8 cellular contexts compared by ENCODE assay signal in genomic region chr11:103035656-103036434, GRCh38. TPM values are rescaled to one million over a fixed set of nuclear protein-coding genes. Genes with fewer than 3 reads are reported as not detected.
DNase-seq lines count a peak whose midpoint lies in the region; ATAC-seq, FAIRE-seq and TF ChIP-seq lines count a peak whose summit lies in the region.

No MANE protein-coding gene starts in this region.

- H3K4me3 Mint-ChIP-seq in CD4-positive, alpha-beta memory T cell = peak overlapping the region in 4 of 8 donors; percentile 9 to 43 (median 27)
- H3K4me3 Mint-ChIP-seq in mesothelial cell of epicardium = no peak overlapping the region

- H3K36me3 ChIP-seq in CD4-positive, alpha-beta memory T cell (ENCODE audit: insufficient read depth, low read length) = no peaks in the 10 kb centered on the region

- no peaks in the 10 kb centered on the region for H3K27me3 ChIP-seq in CD4-positive, alpha-beta memory T cell (ENCODE audit: insufficient read depth, low read length)
- H3K27me3 ChIP-seq in dorsolateral prefrontal cortex = peaks cover 0 to 4% (median 0%) of the 10 kb centered on the region in 45 donors

- H3K27ac Mint-ChIP-seq in CD4-positive, alpha-beta memory T cell = peak overlapping the region in 6 of 7 donors; percentile 12 to 81 (median 38)
- H3K27ac Mint-ChIP-seq in mesothelial cell of epicardium = no peak overlapping the region

- H3K4me1 Mint-ChIP-seq in CD4-positive, alpha-beta memory T cell = peaks cover 6 to 8% (median 6%) of the 10 kb centered on the region in 4 donors
- peaks cover 5% of the 10 kb centered on the region for H3K4me1 Mint-ChIP-seq in mesothelial cell of epicardium

- FAIRE-seq in TTC549 (lab: Jason Lieb, UNC) = peak; percentile 86

- H3K9me3 ChIP-seq in CD4-positive, alpha-beta memory T cell (ENCODE audit: control insufficient read depth in 1 of 2, low read length in 2 of 2) = no peaks in the 10 kb centered on the region

- CTCF ChIA-PET in CD4-positive, alpha-beta memory T cell (lab: Charles Lee; ENCODE audit: partially characterized antibody) = interaction anchor here (0.6 to 2.9 kb wide), 10 partner anchors 9 to 76 kb away, joined by 3 to 15 read pairs (median 5); partner anchors contain the start of gene DYNC2H1

- peak; percentile 36 to 74 (median 62) for TF ChIP-seq CTCF in dorsolateral prefrontal cortex (IDR thresholded peaks at IDR 0.05 in 54 of 56, conservative IDR thresholded peaks at IDR 0.05 in 2 of 56; ENCODE audit: low read depth in 1 of 56, partially characterized antibody in 56 of 56)
- peak; percentile 74 for TF ChIP-seq CTCF in mesothelial cell of epicardium (IDR thresholded peaks at IDR 0.05; ENCODE audit: unreplicated experiment)

- H3K27ac ChIP-seq in CD4-positive, alpha-beta memory T cell (ENCODE audit: low read depth, low read length) = no peak overlapping the region
- H3K27ac ChIP-seq in dorsolateral prefrontal cortex = no peak overlapping the region

- H3K9me3 Mint-ChIP-seq in CD4-positive, alpha-beta memory T cell = no peaks in the 10 kb centered on the region
- H3K9me3 Mint-ChIP-seq in mesothelial cell of epicardium = peaks cover 4% of the 10 kb centered on the region

- H3K4me3 ChIP-seq in CD4-positive, alpha-beta memory T cell (ENCODE audit: low read length in 2 of 2) = no peak overlapping the region
- no peak overlapping the region for H3K4me3 ChIP-seq in dorsolateral prefrontal cortex

- intact Hi-C loops in CD4-positive, alpha-beta memory T cell (cut with micrococcal nuclease) = loop anchor here (1.0 to 2.0 kb wide), 3 partner anchors 19 to 73 kb away; partner anchors contain the start of genes DCUN1D5 and DYNC2H1
- intact Hi-C loops in dorsolateral prefrontal cortex (cut with DNase I) = no loop called here

- H3K36me3 Mint-ChIP-seq in CD4-positive, alpha-beta memory T cell = peaks cover 0 to 2% of the 10 kb centered on the region in 2 donors
- H3K36me3 Mint-ChIP-seq in mesothelial cell of epicardium = peaks cover 3% of the 10 kb centered on the region

- peak; percentile 54 to 74 (median 64) for DNase-seq in CD4-positive, alpha-beta memory T cell
- DNase-seq in NCI-H2081 (lab: John Stamatoyannopoulos, UW) = peak; percentile 55 to 72
- no peak for DNase-seq in dorsolateral prefrontal cortex
- no peak for DNase-seq in mesothelial cell of epicardium (ENCODE audit: low spot score in 2 of 2, unreplicated experiment in 2 of 2)
- no peak for DNase-seq in ecto neural progenitor cell (ENCODE audit: low spot score)

- ATAC-seq in GM18870 (IDR thresholded peaks at IDR 0.05; ENCODE audit: unreplicated experiment) (peak; percentile 97), HG03045 (IDR thresholded peaks at IDR 0.05; ENCODE audit: unreplicated experiment) (peak; percentile 97)

- peaks cover 0 to 2% of the 10 kb centered on the region in 2 donors for H3K27me3 Mint-ChIP-seq in CD4-positive, alpha-beta memory T cell
- H3K27me3 Mint-ChIP-seq in mesothelial cell of epicardium (ENCODE audit: low read depth) = no peaks in the 10 kb centered on the region

- POLR2A ChIA-PET in CD4-positive, alpha-beta memory T cell (lab: Charles Lee; ENCODE audit: partially characterized antibody) = interaction anchor here (0.6 to 1.0 kb wide), 3 partner anchors 19 to 74 kb away, joined by 3 to 5 read pairs (median 4); partner anchors contain the start of genes DCUN1D5 and DYNC2H1

- peaks cover 8% of the 10 kb centered on the region for H3K4me1 ChIP-seq in CD4-positive, alpha-beta memory T cell (ENCODE audit: insufficient read depth, low read length)

RNA-seq across cellular contexts. Expression of gene DCUN1D5, which starts 56.1 kb away (rescaled TPM):
- 10 to 100 TPM; 14.4 TPM for total RNA-seq in CD4-positive, alpha-beta memory T cell
- polyA plus RNA-seq in CD4-positive, alpha-beta memory T cell = 10 to 100 TPM; 21.9 to 28.1 TPM
- total RNA-seq in dorsolateral prefrontal cortex (10 to 100 TPM; 20.0 to 43.8 (median 31.2) TPM), mesothelial cell of epicardium (32.3 to 33.7 TPM (median 33.2 TPM) in 3 replicates)

Comparison
In these comparisons a context has a peak if more than half of its experiments do, and no peak if none do; other contexts are left out.
1. DNase-seq: peak in CD4-positive, alpha-beta memory T cell (5 of 5) and NCI-H2081 (2 of 2); none in dorsolateral prefrontal cortex (0 of 10), mesothelial cell of epicardium (0 of 2) and ecto neural progenitor cell (single experiment).